9 cellular contexts compared by ENCODE assay signal in the genomic region with DNA sequence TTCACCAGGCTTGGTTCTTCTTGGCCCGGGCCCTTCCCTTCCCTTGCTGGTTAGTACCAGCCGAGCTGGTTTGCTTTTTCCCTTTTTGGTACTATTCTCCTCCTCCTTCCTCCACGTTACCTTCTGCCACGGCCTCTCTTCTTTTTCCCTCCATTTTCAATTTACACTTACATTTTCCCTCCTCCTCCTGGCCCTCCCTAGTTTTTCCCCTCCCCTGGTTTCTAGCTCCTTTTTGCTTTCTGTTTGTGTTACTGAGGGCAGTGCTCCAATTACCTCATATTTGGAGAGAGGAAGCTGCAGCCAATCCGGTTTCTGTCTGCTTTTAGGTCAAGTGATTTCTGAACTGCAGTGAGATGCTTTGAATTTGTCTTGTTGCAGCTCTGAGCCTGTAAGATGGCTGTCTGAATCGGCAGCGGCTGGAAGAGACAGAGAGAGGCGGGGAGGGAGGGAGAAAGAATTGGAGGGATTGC.
A peak's percentile ranks its signal among the peaks of the same experiment; 100 is the strongest.
DNase-seq lines count a peak whose midpoint lies in the region; ATAC-seq and TF ChIP-seq lines count a peak whose summit lies in the region.
"Had no signal": no experiment of that assay in that cellular context is flagged by ENCODE, and none has a peak within 500 bp of the region (broad histone marks: within the 10 kb centered on the region; RNA-seq: fewer than 3 reads in every experiment).

No MANE protein-coding gene starts in this region.

- TF ChIP-seq POLR2A in tibial nerve (IDR thresholded peaks at IDR 0.05) = no peak

- H3K79me1 ChIP-seq in mesendoderm (ENCODE audit: low read length) = peaks cover 5% of the 10 kb centered on the region

- no peak for TF ChIP-seq CTCF in tibial nerve (IDR thresholded peaks at IDR 0.05)

- H3K9ac ChIP-seq in endocrine pancreas (ENCODE audit: control insufficient read depth, insufficient read depth, low read length) (peak overlapping the region; percentile 38), mesendoderm (ENCODE audit: low read length) (peak overlapping the region; percentile 10)

- ATAC-seq in HG03280 (IDR thresholded peaks at IDR 0.05; ENCODE audit: unreplicated experiment) = peak; percentile 36
- no peak for ATAC-seq in GM21528 (IDR thresholded peaks at IDR 0.05; ENCODE audit: low FRiP score, unreplicated experiment)
- ATAC-seq: Panc1 had no signal

- H2AK5ac ChIP-seq in mesendoderm (ENCODE audit: low read length) = no peak overlapping the region

- H3K4me2 ChIP-seq in mesendoderm (ENCODE audit: low read length) = peak overlapping the region; percentile 17

- peak overlapping the region; percentile 20 for H3K18ac ChIP-seq in mesendoderm (ENCODE audit: low read length)

- peaks cover 9% of the 10 kb centered on the region for H3K36me3 ChIP-seq in SJSA1
- no peaks in the 10 kb centered on the region for H3K36me3 ChIP-seq in endocrine pancreas (ENCODE audit: control insufficient read depth, insufficient read depth, low read length)
- no peaks in the 10 kb centered on the region for H3K36me3 ChIP-seq in mesendoderm (ENCODE audit: control insufficient read depth, insufficient read depth, low read length)
- H3K36me3 ChIP-seq in tibial nerve = no peaks in the 10 kb centered on the region

- H3K27ac ChIP-seq in SJSA1 = peak overlapping the region; percentile 13
- H3K27ac ChIP-seq in mesendoderm (ENCODE audit: low read depth, low read length) = peak overlapping the region; percentile 42
- H3K27ac ChIP-seq in tibial nerve = peak overlapping the region in 3 of 4 donors; percentile 47 to 84 (median 58)

- DNase-seq in COLO668 (lab: John Stamatoyannopoulos, UW; ENCODE audit: unreplicated experiment) = peak; percentile 43
- peak; percentile 48 to 69 for DNase-seq in SJSA1 (ENCODE audit: low read depth in 1 of 2, low spot score in 2 of 2)
- peak; percentile 72 for DNase-seq in mesendoderm
- peak in 1 of 2 donors; percentile 57 for DNase-seq in tibial nerve (ENCODE audit: low spot score in 2 of 2)
- no peak for DNase-seq in NOMO-1 treated with DMSO at 0.1 percent for 48 hours (lab: John Stamatoyannopoulos, UW; ENCODE audit: unreplicated experiment)

- H3K4me1 ChIP-seq in SJSA1 (replicated peaks) = peaks cover 21% of the 10 kb centered on the region
- H3K4me1 ChIP-seq in endocrine pancreas (ENCODE audit: control insufficient read depth, insufficient read depth, low read length) = peaks cover 15% of the 10 kb centered on the region
- peaks cover 18% of the 10 kb centered on the region for H3K4me1 ChIP-seq in mesendoderm (ENCODE audit: control insufficient read depth, low read depth, low read length)
- H3K4me1 ChIP-seq in tibial nerve = peaks cover 0 to 43% (median 5%) of the 10 kb centered on the region in 4 donors

- 100% methylated on average over 2 of the region's 8 CpGs for WGBS in mesendoderm (ENCODE audit: extremely low coverage, insufficient coverage, low lambda C conversion rate)
- 8 to 13% methylated on average over 8 of the region's 8 CpGs for WGBS in tibial nerve, 2 donors

- no peaks in the 10 kb centered on the region for H3K27me3 ChIP-seq in SJSA1 (replicated peaks)
- no peaks in the 10 kb centered on the region for H3K27me3 ChIP-seq in endocrine pancreas (ENCODE audit: control insufficient read depth, insufficient read depth, low read length)
- H3K27me3 ChIP-seq in mesendoderm (ENCODE audit: insufficient read depth, low read length, poor library complexity) = no peaks in the 10 kb centered on the region
- H3K27me3 ChIP-seq in tibial nerve = no peaks in the 10 kb centered on the region

- H2BK5ac ChIP-seq in mesendoderm (ENCODE audit: low read length) = no peak overlapping the region

- H3K23ac ChIP-seq in mesendoderm (ENCODE audit: low read length) = no peak overlapping the region

- H3K4ac ChIP-seq in mesendoderm (ENCODE audit: low read depth, low read length) = peak overlapping the region; percentile 25

- H4K8ac ChIP-seq in mesendoderm (ENCODE audit: low read depth, low read length) = no peak overlapping the region

- H2BK120ac ChIP-seq in mesendoderm (ENCODE audit: low read depth, low read length) = no peak overlapping the region

- peaks cover 25% of the 10 kb centered on the region for H3K79me2 ChIP-seq in mesendoderm (ENCODE audit: control insufficient read depth, insufficient read depth, low read length)

- no peak overlapping the region for H2BK15ac ChIP-seq in mesendoderm (replicated peaks; ENCODE audit: low read depth)

- no peak overlapping the region for H4K5ac ChIP-seq in mesendoderm (ENCODE audit: low read length)

- H3K9me3 ChIP-seq in SJSA1 (replicated peaks) = no peaks in the 10 kb centered on the region
- no peaks in the 10 kb centered on the region for H3K9me3 ChIP-seq in endocrine pancreas (ENCODE audit: control insufficient read depth, low read length)
- H3K9me3 ChIP-seq in tibial nerve = no peaks in the 10 kb centered on the region

- H3K4me3 ChIP-seq in SJSA1 = peak overlapping the region; percentile 18
- H3K4me3 ChIP-seq in endocrine pancreas (ENCODE audit: control insufficient read depth, insufficient read depth, low read length) = peak overlapping the region; percentile 66
- no peak overlapping the region for H3K4me3 ChIP-seq in mesendoderm (ENCODE audit: low read length)
- H3K4me3 ChIP-seq in tibial nerve = peak overlapping the region; percentile 3 to 49 (median 31)

- peak in 1 of 2 donors; percentile 51 for TF ChIP-seq EP300 in tibial nerve (IDR thresholded peaks at IDR 0.05)

- H3K56ac ChIP-seq in mesendoderm (ENCODE audit: low read length) = peak overlapping the region; percentile 54
